ENCODE assay signal across 2 cellular contexts in genomic region chr6:63783096-63783495, GRCh38.
TF ChIP-seq lines count a peak whose summit lies in the region.

No MANE protein-coding gene starts in this region.

TF ChIP-seq in liver, 16 proteins besides CTCF, POLR2A, EP300 and RAD21 (continued from another document):
- TF ChIP-seq EGR1 (IDR thresholded peaks at IDR 0.05; ENCODE audit: low read depth in 2 of 2) (peak in 1 of 2 donors; percentile 16), YY1 (IDR thresholded peaks at IDR 0.05) (peak; percentile 42)

TF ChIP-seq in HepG2, 621 proteins besides CTCF, POLR2A, EP300 and RAD21 (continued from another document):
- no peak for TF ChIP-seq ZNF841 (CRISPR knock-in tag; IDR thresholded peaks at IDR 0.05; ENCODE audit: borderline replicate concordance)
